ENCODE assay signal across 32 cellular contexts in genomic region chr15:94875550-94875949, GRCh38.
"Had no signal": no experiment of that assay in that cellular context is flagged by ENCODE, and none has a peak within 500 bp of the region (broad histone marks: within the 10 kb centered on the region; RNA-seq: fewer than 3 reads in every experiment).

No MANE protein-coding gene starts in this region.

- H3K4me1 ChIP-seq: adrenal gland, ascending aorta, breast epithelium, colonic mucosa, esophagus squamous epithelium, gastroesophageal sphincter had no signal

- H3K27ac ChIP-seq: adrenal gland, ascending aorta, breast epithelium, cardiac muscle cell, colonic mucosa, epithelial cell of prostate, esophagus squamous epithelium, gastroesophageal sphincter had no signal

- FAIRE-seq: endometrium, endothelial cell of umbilical vein had no signal

- ATAC-seq: activated CD4-positive, alpha-beta T cell treated with anti-CD3 and anti-CD28 coated beads for 36 hours; activated CD8-positive, alpha-beta memory T cell treated with anti-CD3 and anti-CD28 coated beads, Interleukin-2, amount 10 ng/mL, durations not matched to agents 7 days and 5 days; activated CD8-positive, alpha-beta T cell treated with anti-CD3 and anti-CD28 coated beads, Interleukin-2, amount 10 ng/mL, durations not matched to agents 7 days and 5 days; activated naive CD8-positive, alpha-beta T cell treated with anti-CD3 and anti-CD28 coated beads, Interleukin-2, amount 50 U/mL, for 24 hours; gastroesophageal sphincter; T-helper 17 cell had no signal

- H3K36me3 ChIP-seq: adrenal gland, ascending aorta, breast epithelium, cardiac muscle cell, colonic mucosa, esophagus squamous epithelium, gastroesophageal sphincter had no signal

- DNase-seq: activated CD4-positive, alpha-beta memory T cell treated with anti-CD3 and anti-CD28 coated beads for 36 hours; activated CD4-positive, alpha-beta T cell treated with anti-CD3 and anti-CD28 coated beads for 36 hours; activated CD4-positive, alpha-beta T cell treated with anti-CD3 and anti-CD28 coated beads, Interleukin-2, amount 10 ng/mL, durations not matched to agents 24 days and 14 days; activated CD4-positive, CD25-positive, alpha-beta regulatory T cell; activated CD4-positive, CD25-positive, alpha-beta regulatory T cell treated with anti-CD3 and anti-CD28 coated beads, Interleukin-2, amount 50 U/mL, for 72 hours; activated CD8-positive, alpha-beta memory T cell treated with anti-CD3 and anti-CD28 coated beads, Interleukin-2, amount 10 ng/mL, durations not matched to agents 7 days and 5 days; activated CD8-positive, alpha-beta memory T cell treated with anti-CD3 and anti-CD28 coated beads, Interleukin-2, amount 50 U/mL, for 4 hours; activated CD8-positive, alpha-beta T cell treated with anti-CD3 and anti-CD28 coated beads, Interleukin-2, amount 10 ng/mL, durations not matched to agents 7 days and 5 days; activated effector memory CD4-positive, alpha-beta T cell treated with anti-CD3 and anti-CD28 coated beads, Interleukin-2, amount 50 U/mL, for 16 hours; activated naive CD4-positive, alpha-beta T cell treated with anti-CD3 and anti-CD28 coated beads for 36 hours; activated naive CD8-positive, alpha-beta T cell treated with anti-CD3 and anti-CD28 coated beads for 36 hours; activated naive CD8-positive, alpha-beta T cell treated with anti-CD3 and anti-CD28 coated beads, Interleukin-2, amount 50 U/mL, for 24 hours; activated T-cell treated with anti-CD3 and anti-CD28 coated beads, Interleukin-2, amount 50 U/mL, for 1 hour; activated T-cell treated with anti-CD3 and anti-CD28 coated beads, Interleukin-2, amount 50 U/mL, for 48 hours; adrenal gland; amygdala; central memory CD4-positive, alpha-beta T cell; cerebellar nuclear complex; colonic mucosa; effector CD8-positive, alpha-beta T cell; esophagus squamous epithelium; foreskin melanocyte; head of caudate nucleus; T-helper 17 cell; T1000 had no signal

- H3K27me3 ChIP-seq: adrenal gland, ascending aorta, breast epithelium, cardiac muscle cell, colonic mucosa, esophagus squamous epithelium, gastroesophageal sphincter had no signal

- H3K9me3 ChIP-seq: ascending aorta, colonic mucosa, esophagus squamous epithelium, gastroesophageal sphincter had no signal

- H3K4me3 ChIP-seq: adrenal gland, ascending aorta, breast epithelium, cardiac muscle cell, colonic mucosa, esophagus squamous epithelium, gastroesophageal sphincter had no signal
